1 cellular context compared by ENCODE assay signal in the genomic region with DNA sequence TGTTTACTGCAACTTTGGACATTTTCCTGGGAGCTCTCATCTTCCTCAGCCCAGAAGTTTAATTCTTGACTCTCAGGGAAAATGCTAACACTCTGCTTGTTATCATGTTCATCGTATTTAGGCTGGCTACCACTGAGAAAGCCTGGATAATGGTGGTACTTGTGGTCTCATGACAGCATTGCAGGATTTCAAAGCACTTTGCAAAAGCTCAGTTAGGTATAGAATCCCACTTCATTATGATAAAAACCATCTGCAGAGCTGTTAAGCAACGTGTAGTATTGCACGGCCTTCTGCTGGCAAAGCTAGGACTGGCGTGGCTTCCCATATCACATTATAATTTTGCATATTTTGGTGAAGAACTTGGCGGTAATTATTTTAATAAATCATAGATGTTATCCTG.
TF ChIP-seq lines count a peak whose summit lies in the region.

No MANE protein-coding gene starts in this region.

TF ChIP-seq in GM23338, 12 proteins besides CTCF, POLR2A, EP300 and RAD21 (continued from another document):
- TF ChIP-seq, protein P1, sequence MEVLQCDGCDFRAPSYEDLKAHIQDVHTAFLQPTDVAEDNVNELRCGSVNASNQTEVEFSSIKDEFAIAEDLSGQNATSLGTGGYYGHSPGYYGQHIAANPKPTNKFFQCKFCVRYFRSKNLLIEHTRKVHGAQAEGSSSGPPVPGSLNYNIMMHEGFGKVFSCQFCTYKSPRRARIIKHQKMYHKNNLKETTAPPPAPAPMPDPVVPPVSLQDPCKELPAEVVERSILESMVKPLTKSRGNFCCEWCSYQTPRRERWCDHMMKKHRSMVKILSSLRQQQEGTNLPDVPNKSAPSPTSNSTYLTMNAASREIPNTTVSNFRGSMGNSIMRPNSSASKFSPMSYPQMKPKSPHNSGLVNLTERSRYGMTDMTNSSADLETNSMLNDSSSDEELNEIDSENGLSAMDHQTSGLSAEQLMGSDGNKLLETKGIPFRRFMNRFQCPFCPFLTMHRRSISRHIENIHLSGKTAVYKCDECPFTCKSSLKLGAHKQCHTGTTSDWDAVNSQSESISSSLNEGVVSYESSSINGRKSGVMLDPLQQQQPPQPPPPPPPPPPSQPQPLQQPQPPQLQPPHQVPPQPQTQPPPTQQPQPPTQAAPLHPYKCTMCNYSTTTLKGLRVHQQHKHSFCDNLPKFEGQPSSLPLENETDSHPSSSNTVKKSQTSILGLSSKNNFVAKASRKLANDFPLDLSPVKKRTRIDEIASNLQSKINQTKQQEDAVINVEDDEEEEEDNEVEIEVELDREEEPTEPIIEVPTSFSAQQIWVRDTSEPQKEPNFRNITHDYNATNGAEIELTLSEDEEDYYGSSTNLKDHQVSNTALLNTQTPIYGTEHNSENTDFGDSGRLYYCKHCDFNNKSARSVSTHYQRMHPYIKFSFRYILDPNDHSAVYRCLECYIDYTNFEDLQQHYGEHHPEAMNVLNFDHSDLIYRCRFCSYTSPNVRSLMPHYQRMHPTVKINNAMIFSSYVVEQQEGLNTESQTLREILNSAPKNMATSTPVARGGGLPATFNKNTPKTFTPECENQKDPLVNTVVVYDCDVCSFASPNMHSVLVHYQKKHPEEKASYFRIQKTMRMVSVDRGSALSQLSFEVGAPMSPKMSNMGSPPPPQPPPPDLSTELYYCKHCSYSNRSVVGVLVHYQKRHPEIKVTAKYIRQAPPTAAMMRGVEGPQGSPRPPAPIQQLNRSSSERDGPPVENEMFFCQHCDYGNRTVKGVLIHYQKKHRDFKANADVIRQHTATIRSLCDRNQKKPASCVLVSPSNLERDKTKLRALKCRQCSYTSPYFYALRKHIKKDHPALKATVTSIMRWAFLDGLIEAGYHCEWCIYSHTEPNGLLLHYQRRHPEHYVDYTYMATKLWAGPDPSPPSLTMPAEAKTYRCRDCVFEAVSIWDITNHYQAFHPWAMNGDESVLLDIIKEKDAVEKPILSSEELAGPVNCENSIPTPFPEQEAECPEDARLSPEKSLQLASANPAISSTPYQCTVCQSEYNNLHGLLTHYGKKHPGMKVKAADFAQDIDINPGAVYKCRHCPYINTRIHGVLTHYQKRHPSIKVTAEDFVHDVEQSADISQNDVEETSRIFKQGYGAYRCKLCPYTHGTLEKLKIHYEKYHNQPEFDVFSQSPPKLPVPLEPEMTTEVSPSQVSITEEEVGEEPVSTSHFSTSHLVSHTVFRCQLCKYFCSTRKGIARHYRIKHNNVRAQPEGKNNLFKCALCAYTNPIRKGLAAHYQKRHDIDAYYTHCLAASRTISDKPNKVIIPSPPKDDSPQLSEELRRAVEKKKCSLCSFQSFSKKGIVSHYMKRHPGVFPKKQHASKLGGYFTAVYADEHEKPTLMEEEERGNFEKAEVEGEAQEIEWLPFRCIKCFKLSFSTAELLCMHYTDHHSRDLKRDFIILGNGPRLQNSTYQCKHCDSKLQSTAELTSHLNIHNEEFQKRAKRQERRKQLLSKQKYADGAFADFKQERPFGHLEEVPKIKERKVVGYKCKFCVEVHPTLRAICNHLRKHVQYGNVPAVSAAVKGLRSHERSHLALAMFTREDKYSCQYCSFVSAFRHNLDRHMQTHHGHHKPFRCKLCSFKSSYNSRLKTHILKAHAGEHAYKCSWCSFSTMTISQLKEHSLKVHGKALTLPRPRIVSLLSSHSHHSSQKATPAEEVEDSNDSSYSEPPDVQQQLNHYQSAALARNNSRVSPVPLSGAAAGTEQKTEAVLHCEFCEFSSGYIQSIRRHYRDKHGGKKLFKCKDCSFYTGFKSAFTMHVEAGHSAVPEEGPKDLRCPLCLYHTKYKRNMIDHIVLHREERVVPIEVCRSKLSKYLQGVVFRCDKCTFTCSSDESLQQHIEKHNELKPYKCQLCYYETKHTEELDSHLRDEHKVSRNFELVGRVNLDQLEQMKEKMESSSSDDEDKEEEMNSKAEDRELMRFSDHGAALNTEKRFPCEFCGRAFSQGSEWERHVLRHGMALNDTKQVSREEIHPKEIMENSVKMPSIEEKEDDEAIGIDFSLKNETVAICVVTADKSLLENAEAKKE (CRISPR knock-in tag; IDR thresholded peaks at IDR 0.05): no peak
- TF ChIP-seq POLR2AphosphoS5 (IDR thresholded peaks at IDR 0.05; ENCODE audit: low read depth) (no peak), NANOG (IDR thresholded peaks at IDR 0.05; ENCODE audit: borderline replicate concordance) (no peak), ETS1 (IDR thresholded peaks at IDR 0.05) (no peak), EZH2phosphoT487 (IDR thresholded peaks at IDR 0.05; ENCODE audit: unreplicated experiment) (no peak), STAT1 (IDR thresholded peaks at IDR 0.05; ENCODE audit: unreplicated experiment) (no peak), JUNB (IDR thresholded peaks at IDR 0.05; ENCODE audit: unreplicated experiment) (no peak), CREB1 (CRISPR knock-in tag; IDR thresholded peaks at IDR 0.05; ENCODE audit: low read depth) (no peak)
